1 cellular context compared by ENCODE assay signal in the genomic region with DNA sequence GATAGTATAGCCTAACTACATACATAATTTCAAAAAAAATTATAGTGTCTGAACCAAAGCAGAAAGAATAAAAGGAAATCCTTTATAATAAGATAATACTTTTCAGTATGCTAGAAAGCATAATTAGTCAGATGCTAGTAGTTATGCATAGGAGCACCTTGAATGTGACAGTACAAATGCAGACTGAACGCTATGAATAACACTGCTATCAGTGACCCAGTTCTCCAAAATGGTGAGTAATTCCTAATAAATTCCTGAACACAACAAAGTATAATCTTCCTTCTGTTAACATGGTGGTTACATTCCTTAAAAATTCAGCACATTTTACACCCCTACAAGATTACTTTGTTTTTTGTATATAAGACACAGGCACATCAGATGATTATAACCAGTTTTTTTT.
TF ChIP-seq lines count a peak whose summit lies in the region.

No MANE protein-coding gene starts in this region.

TF ChIP-seq in GM23338, 12 proteins besides CTCF, POLR2A, EP300 and RAD21:
- no peak for TF ChIP-seq EZH2 (IDR thresholded peaks at IDR 0.05; ENCODE audit: low read depth, unreplicated experiment)
- no peak for TF ChIP-seq EZH2phosphoT487 (IDR thresholded peaks at IDR 0.05; ENCODE audit: unreplicated experiment)
- TF ChIP-seq, protein P1, sequence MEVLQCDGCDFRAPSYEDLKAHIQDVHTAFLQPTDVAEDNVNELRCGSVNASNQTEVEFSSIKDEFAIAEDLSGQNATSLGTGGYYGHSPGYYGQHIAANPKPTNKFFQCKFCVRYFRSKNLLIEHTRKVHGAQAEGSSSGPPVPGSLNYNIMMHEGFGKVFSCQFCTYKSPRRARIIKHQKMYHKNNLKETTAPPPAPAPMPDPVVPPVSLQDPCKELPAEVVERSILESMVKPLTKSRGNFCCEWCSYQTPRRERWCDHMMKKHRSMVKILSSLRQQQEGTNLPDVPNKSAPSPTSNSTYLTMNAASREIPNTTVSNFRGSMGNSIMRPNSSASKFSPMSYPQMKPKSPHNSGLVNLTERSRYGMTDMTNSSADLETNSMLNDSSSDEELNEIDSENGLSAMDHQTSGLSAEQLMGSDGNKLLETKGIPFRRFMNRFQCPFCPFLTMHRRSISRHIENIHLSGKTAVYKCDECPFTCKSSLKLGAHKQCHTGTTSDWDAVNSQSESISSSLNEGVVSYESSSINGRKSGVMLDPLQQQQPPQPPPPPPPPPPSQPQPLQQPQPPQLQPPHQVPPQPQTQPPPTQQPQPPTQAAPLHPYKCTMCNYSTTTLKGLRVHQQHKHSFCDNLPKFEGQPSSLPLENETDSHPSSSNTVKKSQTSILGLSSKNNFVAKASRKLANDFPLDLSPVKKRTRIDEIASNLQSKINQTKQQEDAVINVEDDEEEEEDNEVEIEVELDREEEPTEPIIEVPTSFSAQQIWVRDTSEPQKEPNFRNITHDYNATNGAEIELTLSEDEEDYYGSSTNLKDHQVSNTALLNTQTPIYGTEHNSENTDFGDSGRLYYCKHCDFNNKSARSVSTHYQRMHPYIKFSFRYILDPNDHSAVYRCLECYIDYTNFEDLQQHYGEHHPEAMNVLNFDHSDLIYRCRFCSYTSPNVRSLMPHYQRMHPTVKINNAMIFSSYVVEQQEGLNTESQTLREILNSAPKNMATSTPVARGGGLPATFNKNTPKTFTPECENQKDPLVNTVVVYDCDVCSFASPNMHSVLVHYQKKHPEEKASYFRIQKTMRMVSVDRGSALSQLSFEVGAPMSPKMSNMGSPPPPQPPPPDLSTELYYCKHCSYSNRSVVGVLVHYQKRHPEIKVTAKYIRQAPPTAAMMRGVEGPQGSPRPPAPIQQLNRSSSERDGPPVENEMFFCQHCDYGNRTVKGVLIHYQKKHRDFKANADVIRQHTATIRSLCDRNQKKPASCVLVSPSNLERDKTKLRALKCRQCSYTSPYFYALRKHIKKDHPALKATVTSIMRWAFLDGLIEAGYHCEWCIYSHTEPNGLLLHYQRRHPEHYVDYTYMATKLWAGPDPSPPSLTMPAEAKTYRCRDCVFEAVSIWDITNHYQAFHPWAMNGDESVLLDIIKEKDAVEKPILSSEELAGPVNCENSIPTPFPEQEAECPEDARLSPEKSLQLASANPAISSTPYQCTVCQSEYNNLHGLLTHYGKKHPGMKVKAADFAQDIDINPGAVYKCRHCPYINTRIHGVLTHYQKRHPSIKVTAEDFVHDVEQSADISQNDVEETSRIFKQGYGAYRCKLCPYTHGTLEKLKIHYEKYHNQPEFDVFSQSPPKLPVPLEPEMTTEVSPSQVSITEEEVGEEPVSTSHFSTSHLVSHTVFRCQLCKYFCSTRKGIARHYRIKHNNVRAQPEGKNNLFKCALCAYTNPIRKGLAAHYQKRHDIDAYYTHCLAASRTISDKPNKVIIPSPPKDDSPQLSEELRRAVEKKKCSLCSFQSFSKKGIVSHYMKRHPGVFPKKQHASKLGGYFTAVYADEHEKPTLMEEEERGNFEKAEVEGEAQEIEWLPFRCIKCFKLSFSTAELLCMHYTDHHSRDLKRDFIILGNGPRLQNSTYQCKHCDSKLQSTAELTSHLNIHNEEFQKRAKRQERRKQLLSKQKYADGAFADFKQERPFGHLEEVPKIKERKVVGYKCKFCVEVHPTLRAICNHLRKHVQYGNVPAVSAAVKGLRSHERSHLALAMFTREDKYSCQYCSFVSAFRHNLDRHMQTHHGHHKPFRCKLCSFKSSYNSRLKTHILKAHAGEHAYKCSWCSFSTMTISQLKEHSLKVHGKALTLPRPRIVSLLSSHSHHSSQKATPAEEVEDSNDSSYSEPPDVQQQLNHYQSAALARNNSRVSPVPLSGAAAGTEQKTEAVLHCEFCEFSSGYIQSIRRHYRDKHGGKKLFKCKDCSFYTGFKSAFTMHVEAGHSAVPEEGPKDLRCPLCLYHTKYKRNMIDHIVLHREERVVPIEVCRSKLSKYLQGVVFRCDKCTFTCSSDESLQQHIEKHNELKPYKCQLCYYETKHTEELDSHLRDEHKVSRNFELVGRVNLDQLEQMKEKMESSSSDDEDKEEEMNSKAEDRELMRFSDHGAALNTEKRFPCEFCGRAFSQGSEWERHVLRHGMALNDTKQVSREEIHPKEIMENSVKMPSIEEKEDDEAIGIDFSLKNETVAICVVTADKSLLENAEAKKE (CRISPR knock-in tag; IDR thresholded peaks at IDR 0.05): no peak
- no peak for TF ChIP-seq JUNB (IDR thresholded peaks at IDR 0.05; ENCODE audit: unreplicated experiment)
- TF ChIP-seq ZNF114 (CRISPR knock-in tag; IDR thresholded peaks at IDR 0.05): no peak
- TF ChIP-seq, protein P2, sequence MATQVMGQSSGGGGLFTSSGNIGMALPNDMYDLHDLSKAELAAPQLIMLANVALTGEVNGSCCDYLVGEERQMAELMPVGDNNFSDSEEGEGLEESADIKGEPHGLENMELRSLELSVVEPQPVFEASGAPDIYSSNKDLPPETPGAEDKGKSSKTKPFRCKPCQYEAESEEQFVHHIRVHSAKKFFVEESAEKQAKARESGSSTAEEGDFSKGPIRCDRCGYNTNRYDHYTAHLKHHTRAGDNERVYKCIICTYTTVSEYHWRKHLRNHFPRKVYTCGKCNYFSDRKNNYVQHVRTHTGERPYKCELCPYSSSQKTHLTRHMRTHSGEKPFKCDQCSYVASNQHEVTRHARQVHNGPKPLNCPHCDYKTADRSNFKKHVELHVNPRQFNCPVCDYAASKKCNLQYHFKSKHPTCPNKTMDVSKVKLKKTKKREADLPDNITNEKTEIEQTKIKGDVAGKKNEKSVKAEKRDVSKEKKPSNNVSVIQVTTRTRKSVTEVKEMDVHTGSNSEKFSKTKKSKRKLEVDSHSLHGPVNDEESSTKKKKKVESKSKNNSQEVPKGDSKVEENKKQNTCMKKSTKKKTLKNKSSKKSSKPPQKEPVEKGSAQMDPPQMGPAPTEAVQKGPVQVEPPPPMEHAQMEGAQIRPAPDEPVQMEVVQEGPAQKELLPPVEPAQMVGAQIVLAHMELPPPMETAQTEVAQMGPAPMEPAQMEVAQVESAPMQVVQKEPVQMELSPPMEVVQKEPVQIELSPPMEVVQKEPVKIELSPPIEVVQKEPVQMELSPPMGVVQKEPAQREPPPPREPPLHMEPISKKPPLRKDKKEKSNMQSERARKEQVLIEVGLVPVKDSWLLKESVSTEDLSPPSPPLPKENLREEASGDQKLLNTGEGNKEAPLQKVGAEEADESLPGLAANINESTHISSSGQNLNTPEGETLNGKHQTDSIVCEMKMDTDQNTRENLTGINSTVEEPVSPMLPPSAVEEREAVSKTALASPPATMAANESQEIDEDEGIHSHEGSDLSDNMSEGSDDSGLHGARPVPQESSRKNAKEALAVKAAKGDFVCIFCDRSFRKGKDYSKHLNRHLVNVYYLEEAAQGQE (IDR thresholded peaks at IDR 0.05; ENCODE audit: unreplicated experiment): no peak
- TF ChIP-seq POLR2AphosphoS5 (IDR thresholded peaks at IDR 0.05; ENCODE audit: low read depth): no peak
